Comparison of ENCODE assay signal across 21 cellular contexts in genomic region chr10:124509836-124510535, GRCh38.
"Had no signal": no experiment of that assay in that cellular context is flagged by ENCODE, and none has a peak within 500 bp of the region (broad histone marks: within the 10 kb centered on the region; RNA-seq: fewer than 3 reads in every experiment).

No MANE protein-coding gene starts in this region.

- H3K27ac Mint-ChIP-seq: activated CD4-positive, alpha-beta memory T cell treated with anti-CD3 and anti-CD28 coated beads, Interleukin-2, amount 10 ng/mL, durations not matched to agents 7 days and 5 days; activated CD4-positive, alpha-beta T cell treated with anti-CD3 and anti-CD28 coated beads for 36 hours; activated naive CD8-positive, alpha-beta T cell treated with anti-CD3 and anti-CD28 coated beads, Interleukin-2, amount 10 ng/mL, durations not matched to agents 7 days and 5 days; activated T-helper 17 cell treated with anti-CD3 and anti-CD28 coated beads, Interleukin-2, amount 50 U/mL, for 72 hours; memory B cell; stimulated activated naive B cell treated with anti-CD40 and anti-IgM and Interleukin-4, amounts not matched to agents 10 μg/mL and 1 μg/mL and 100 μg/mL, for 72 hours; T-helper 2 cell treated with Interferon-gamma antibody and Interleukin-4, amounts not matched to agents 5 μg/mL and 100 μg/mL, for 36 hours had no signal

- H3K36me3 Mint-ChIP-seq: activated naive CD8-positive, alpha-beta T cell treated with anti-CD3 and anti-CD28 coated beads, Interleukin-2, amount 10 ng/mL, durations not matched to agents 7 days and 5 days had no signal

- H3K4me1 Mint-ChIP-seq: memory B cell; stimulated activated naive B cell treated with anti-CD40 and anti-IgM and Interleukin-4, amounts not matched to agents 10 μg/mL and 1 μg/mL and 100 μg/mL, for 72 hours had no signal

- H3K4me3 ChIP-seq: colonic mucosa, gastroesophageal sphincter, heart left ventricle, pancreas, right lobe of liver had no signal

- ATAC-seq: activated CD4-positive, alpha-beta T cell treated with anti-CD3 and anti-CD28 coated beads for 36 hours; activated T-helper 17 cell treated with anti-CD3 and anti-CD28 coated beads, Interleukin-2, amount 50 U/mL, for 72 hours; esophagus mucosa; gastroesophageal sphincter; heart left ventricle; left ventricle myocardium superior; pancreas; right lobe of liver; stimulated activated naive B cell treated with anti-CD40 and anti-IgM and Interleukin-4, amounts not matched to agents 10 μg/mL and 1 μg/mL and 100 μg/mL, for 72 hours had no signal

- H3K4me1 ChIP-seq: colonic mucosa, gastroesophageal sphincter, heart left ventricle, pancreas, right lobe of liver had no signal

- H3K4me3 Mint-ChIP-seq: activated CD4-positive, alpha-beta memory T cell treated with anti-CD3 and anti-CD28 coated beads, Interleukin-2, amount 10 ng/mL, durations not matched to agents 7 days and 5 days; activated CD4-positive, alpha-beta T cell treated with anti-CD3 and anti-CD28 coated beads for 36 hours; activated naive CD8-positive, alpha-beta T cell treated with anti-CD3 and anti-CD28 coated beads, Interleukin-2, amount 10 ng/mL, durations not matched to agents 7 days and 5 days; activated T-helper 17 cell treated with anti-CD3 and anti-CD28 coated beads, Interleukin-2, amount 50 U/mL, for 72 hours; brain; memory B cell; stimulated activated naive B cell treated with anti-CD40 and anti-IgM and Interleukin-4, amounts not matched to agents 10 μg/mL and 1 μg/mL and 100 μg/mL, for 72 hours; T-helper 2 cell treated with Interferon-gamma antibody and Interleukin-4, amounts not matched to agents 5 μg/mL and 100 μg/mL, for 36 hours had no signal

- DNase-seq: activated CD4-positive, alpha-beta memory T cell treated with anti-CD3 and anti-CD28 coated beads, Interleukin-2, amount 10 ng/mL, durations not matched to agents 7 days and 5 days; activated CD4-positive, alpha-beta T cell treated with anti-CD3 and anti-CD28 coated beads for 36 hours; activated naive CD4-positive, alpha-beta T cell treated with Interleukin-2 at 50 U/mL for 16 hours; activated T-cell treated with anti-CD3 and anti-CD28 coated beads, Interleukin-2, amount 50 U/mL, for 1 hour; amygdala; central memory CD4-positive, alpha-beta T cell; colonic mucosa; kidney glomerular epithelial cell; left ventricle myocardium superior; pancreas; right lobe of liver; stimulated activated naive B cell treated with anti-CD40 and anti-IgM and Interleukin-4, amounts not matched to agents 10 μg/mL and 1 μg/mL and 100 μg/mL, for 72 hours had no signal

- H3K9me3 ChIP-seq: colonic mucosa, gastroesophageal sphincter, heart left ventricle, neutrophil, pancreas, right lobe of liver had no signal

- H3K27me3 ChIP-seq: colonic mucosa, gastroesophageal sphincter, heart left ventricle, neutrophil, pancreas, right lobe of liver had no signal

- H3K9me3 Mint-ChIP-seq: activated CD4-positive, alpha-beta memory T cell treated with anti-CD3 and anti-CD28 coated beads, Interleukin-2, amount 10 ng/mL, durations not matched to agents 7 days and 5 days; activated naive CD8-positive, alpha-beta T cell treated with anti-CD3 and anti-CD28 coated beads, Interleukin-2, amount 10 ng/mL, durations not matched to agents 7 days and 5 days; activated T-helper 17 cell treated with anti-CD3 and anti-CD28 coated beads, Interleukin-2, amount 50 U/mL, for 72 hours; memory B cell; stimulated activated naive B cell treated with anti-CD40 and anti-IgM and Interleukin-4, amounts not matched to agents 10 μg/mL and 1 μg/mL and 100 μg/mL, for 72 hours; T-helper 2 cell treated with Interferon-gamma antibody and Interleukin-4, amounts not matched to agents 5 μg/mL and 100 μg/mL, for 36 hours had no signal

- H3K27me3 Mint-ChIP-seq: activated CD4-positive, alpha-beta memory T cell treated with anti-CD3 and anti-CD28 coated beads, Interleukin-2, amount 10 ng/mL, durations not matched to agents 7 days and 5 days; activated CD4-positive, alpha-beta T cell treated with anti-CD3 and anti-CD28 coated beads for 36 hours; activated naive CD8-positive, alpha-beta T cell treated with anti-CD3 and anti-CD28 coated beads, Interleukin-2, amount 10 ng/mL, durations not matched to agents 7 days and 5 days; activated T-helper 17 cell treated with anti-CD3 and anti-CD28 coated beads, Interleukin-2, amount 50 U/mL, for 72 hours; brain; memory B cell; stimulated activated naive B cell treated with anti-CD40 and anti-IgM and Interleukin-4, amounts not matched to agents 10 μg/mL and 1 μg/mL and 100 μg/mL, for 72 hours had no signal

- H3K27ac ChIP-seq: colonic mucosa, gastroesophageal sphincter, heart left ventricle, neutrophil, pancreas, right lobe of liver had no signal

- H3K36me3 ChIP-seq: colonic mucosa, heart left ventricle, neutrophil, pancreas, right lobe of liver had no signal
